Comparison of ENCODE assay signal across 1 cellular context in genomic region chr3:72634128-72634527, GRCh38.
TF ChIP-seq lines count a peak whose summit lies in the region.

No MANE protein-coding gene starts in this region.

TF ChIP-seq in GM23338, 12 proteins besides CTCF, POLR2A, EP300 and RAD21 (continued from another document):
- TF ChIP-seq ETS1 (IDR thresholded peaks at IDR 0.05) (no peak), EZH2 (IDR thresholded peaks at IDR 0.05; ENCODE audit: low read depth, unreplicated experiment) (no peak), EZH2phosphoT487 (IDR thresholded peaks at IDR 0.05; ENCODE audit: unreplicated experiment) (no peak), POLR2AphosphoS5 (IDR thresholded peaks at IDR 0.05; ENCODE audit: low read depth) (no peak)
